Comparison of ENCODE assay signal across 17 cellular contexts in genomic region chr17:38431343-38432145, GRCh38. TPM values are rescaled to one million over a fixed set of nuclear protein-coding genes. Genes with fewer than 3 reads are reported as not detected.
DNase-seq lines count a peak whose midpoint lies in the region; ATAC-seq, FAIRE-seq and TF ChIP-seq lines count a peak whose summit lies in the region.
"Had no signal": no experiment of that assay in that cellular context is flagged by ENCODE, and none has a peak within 500 bp of the region (broad histone marks: within the 10 kb centered on the region; RNA-seq: fewer than 3 reads in every experiment).

No MANE protein-coding gene starts in this region.

- H3K27ac Mint-ChIP-seq in CD8-positive, alpha-beta T cell, result peak overlapping the region; percentile 1
- no peak overlapping the region for H3K27ac Mint-ChIP-seq in astrocyte (ENCODE audit: unreplicated experiment)
- H3K27ac Mint-ChIP-seq: activated naive CD4-positive, alpha-beta T cell treated with anti-CD3 and anti-CD28 coated beads, Interleukin-2, amount 10 ng/mL, durations not matched to agents 7 days and 5 days; IgD-negative memory B cell; natural killer cell had no signal

- peaks cover 2% of the 10 kb centered on the region for H3K27me3 Mint-ChIP-seq in CD8-positive, alpha-beta T cell (ENCODE audit: low read depth)
- no peaks in the 10 kb centered on the region for H3K27me3 Mint-ChIP-seq in astrocyte (ENCODE audit: low read depth, unreplicated experiment)

- H4K20me1 ChIP-seq in astrocyte (ENCODE audit: insufficient read depth, low read length), result peaks cover 72% of the 10 kb centered on the region

- no peaks in the 10 kb centered on the region for H3K36me3 ChIP-seq in CD8-positive, alpha-beta T cell (ENCODE audit: insufficient read depth, low read length)
- no peaks in the 10 kb centered on the region for H3K36me3 ChIP-seq in astrocyte (ENCODE audit: insufficient read depth, low read length)
- H3K36me3 ChIP-seq: lower lobe of right lung had no signal

- no peaks in the 10 kb centered on the region for H3K27me3 ChIP-seq in CD8-positive, alpha-beta T cell (ENCODE audit: insufficient read depth, low read length)
- H3K27me3 ChIP-seq in astrocyte (ENCODE audit: insufficient read depth, low read length), result no peaks in the 10 kb centered on the region

- no peaks in the 10 kb centered on the region for H3K9me3 ChIP-seq in CD8-positive, alpha-beta T cell (ENCODE audit: low read length)
- H3K9me3 ChIP-seq in astrocyte (ENCODE audit: insufficient read depth, low read depth, low read length), result no peaks in the 10 kb centered on the region
- H3K9me3 ChIP-seq: lower lobe of right lung had no signal

- CTCF ChIA-PET in CD8-positive, alpha-beta T cell (lab: Charles Lee), result interaction anchor here (0.6 to 1.6 kb wide), 2 partner anchors 83 to 236 kb away, joined by 3 read pairs; no protein-coding TSS in a partner anchor

- no peak for DNase-seq in CD8-positive, alpha-beta T cell
- DNase-seq in astrocyte (ENCODE audit: low read depth) (no peak), hippocampal formation (lab: John Stamatoyannopoulos, UW) (peak; percentile 87 to 95), putamen (ENCODE audit: low spot score) (peak; percentile 97), NCI-H1417 (lab: John Stamatoyannopoulos, UW) (no peak), COR-L47 (lab: John Stamatoyannopoulos, UW) (no peak)
- DNase-seq: activated CD4-positive, alpha-beta T cell treated with anti-CD3 and anti-CD28 coated beads, Interleukin-2, amount 50 U/mL, for 1 hour; activated naive CD4-positive, alpha-beta T cell treated with anti-CD3 and anti-CD28 coated beads, Interleukin-2, amount 10 ng/mL, durations not matched to agents 7 days and 5 days; effector memory CD4-positive, alpha-beta T cell; lower lobe of right lung; natural killer cell; NCI-H2081; NCI-H510A treated with DMSO at 0.1 percent for 48 hours had no signal

- H3K4me3 ChIP-seq in CD8-positive, alpha-beta T cell (ENCODE audit: low read depth, low read length), result no peak overlapping the region
- no peak overlapping the region for H3K4me3 ChIP-seq in astrocyte (ENCODE audit: insufficient read depth, low read depth, low read length)
- H3K4me3 ChIP-seq: lower lobe of right lung had no signal

- H3K9ac ChIP-seq in astrocyte (ENCODE audit: low read length), result no peak overlapping the region

- no peaks in the 10 kb centered on the region for H3K9me3 Mint-ChIP-seq in CD8-positive, alpha-beta T cell
- H3K9me3 Mint-ChIP-seq in astrocyte (ENCODE audit: unreplicated experiment), result no peaks in the 10 kb centered on the region
- H3K9me3 Mint-ChIP-seq: activated naive CD4-positive, alpha-beta T cell treated with anti-CD3 and anti-CD28 coated beads, Interleukin-2, amount 10 ng/mL, durations not matched to agents 7 days and 5 days; IgD-negative memory B cell; natural killer cell had no signal

- no peak for FAIRE-seq in astrocyte (lab: Jason Lieb, UNC)
- FAIRE-seq: bronchial epithelial cell had no signal

- TF ChIP-seq CTCF in CD8-positive, alpha-beta T cell (IDR thresholded peaks at IDR 0.05), result no peak
- no peak for TF ChIP-seq CTCF in astrocyte (IDR thresholded peaks at IDR 0.05; ENCODE audit: insufficient read depth, low read depth, low read length)

- H3K4me3 Mint-ChIP-seq in CD8-positive, alpha-beta T cell, result no peak overlapping the region
- peak overlapping the region; percentile 34 for H3K4me3 Mint-ChIP-seq in astrocyte (ENCODE audit: unreplicated experiment)
- H3K4me3 Mint-ChIP-seq: activated naive CD4-positive, alpha-beta T cell treated with anti-CD3 and anti-CD28 coated beads, Interleukin-2, amount 10 ng/mL, durations not matched to agents 7 days and 5 days; natural killer cell had no signal

- peaks cover 9% of the 10 kb centered on the region for H3K4me1 ChIP-seq in CD8-positive, alpha-beta T cell (ENCODE audit: insufficient read depth, low read length)
- H3K4me1 ChIP-seq in astrocyte (ENCODE audit: insufficient read depth, low read length), result peaks cover 26% of the 10 kb centered on the region

- H3K27ac ChIP-seq in CD8-positive, alpha-beta T cell (ENCODE audit: low read depth, low read length), result no peak overlapping the region
- no peak overlapping the region for H3K27ac ChIP-seq in astrocyte (ENCODE audit: low read depth, low read length)
- H3K27ac ChIP-seq: lower lobe of right lung had no signal

- intact Hi-C loops in CD8-positive, alpha-beta T cell (cut with DNase I, micrococcal nuclease), result no loop called here

- H3K4me1 Mint-ChIP-seq in CD8-positive, alpha-beta T cell (ENCODE audit: low read depth), result peaks cover 17% of the 10 kb centered on the region
- peaks cover 28% of the 10 kb centered on the region for H3K4me1 Mint-ChIP-seq in astrocyte (ENCODE audit: low read depth, unreplicated experiment)

- POLR2A ChIA-PET in CD8-positive, alpha-beta T cell (lab: Charles Lee), result no interaction called here

- H3K4me2 ChIP-seq in astrocyte (ENCODE audit: low read length), result no peak overlapping the region

- no peak overlapping the region for H2AFZ ChIP-seq in astrocyte (ENCODE audit: low read depth, low read length)

- ATAC-seq in CD8-positive, alpha-beta T cell, result no peak
- ATAC-seq in HG02623 (IDR thresholded peaks at IDR 0.05; ENCODE audit: unreplicated experiment) (no peak), HG02759 (IDR thresholded peaks at IDR 0.05; ENCODE audit: unreplicated experiment) (no peak)
- ATAC-seq: lower lobe of right lung, natural killer cell had no signal

- no peaks in the 10 kb centered on the region for H3K36me3 Mint-ChIP-seq in CD8-positive, alpha-beta T cell
- H3K36me3 Mint-ChIP-seq in astrocyte (ENCODE audit: low read depth, unreplicated experiment), result peaks cover 7% of the 10 kb centered on the region
- H3K36me3 Mint-ChIP-seq: activated naive CD4-positive, alpha-beta T cell treated with anti-CD3 and anti-CD28 coated beads, Interleukin-2, amount 10 ng/mL, durations not matched to agents 7 days and 5 days; natural killer cell had no signal

- H3K79me2 ChIP-seq in astrocyte (ENCODE audit: insufficient read depth, low read length), result peaks cover 89% of the 10 kb centered on the region

RNA-seq across cellular contexts. Expression of gene ARHGAP23, which starts 3.3 kb away (rescaled TPM):
- total RNA-seq in CD8-positive, alpha-beta T cell, result under 1 TPM; 0.30 to 0.33 TPM
- total RNA-seq in astrocyte, result 88.5 and 118 TPM in 2 replicates

Comparison
In these comparisons a context has a peak if more than half of its experiments do, and no peak if none do; other contexts are left out.
1. DNase-seq: peak in hippocampal formation (2 of 2) and putamen (single experiment); none in CD8-positive, alpha-beta T cell (0 of 7), astrocyte (single experiment), NCI-H1417 (0 of 3) and COR-L47 (single experiment).
2. RNA of gene ARHGAP23, which starts 3.3 kb away (total RNA-seq): 88.5 to 118 TPM in astrocyte; 0.30 to 0.33 TPM in CD8-positive, alpha-beta T cell; every median in the first group is over 10 times any median in the second.